In the genomic region with DNA sequence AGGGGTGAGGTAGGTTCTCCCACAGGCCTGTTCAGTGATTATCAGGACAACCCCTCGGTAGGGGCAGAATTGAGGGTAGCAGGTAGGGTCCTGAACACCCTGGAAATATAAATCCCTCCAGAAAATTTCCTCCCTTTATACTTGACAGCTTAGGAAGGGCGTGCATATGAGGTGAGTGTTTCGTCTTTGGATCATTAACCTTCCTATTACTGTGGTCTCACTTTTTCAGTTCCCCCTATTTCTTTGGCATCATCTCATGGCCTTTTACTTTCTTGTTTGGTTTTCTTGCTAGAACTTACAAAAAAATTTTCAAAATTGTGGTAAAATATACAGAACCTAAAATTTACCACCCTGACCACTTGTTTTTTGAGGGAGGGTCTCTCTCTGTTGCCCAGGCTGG, we compare ENCODE assay signal across 22 cellular contexts. TPM values are rescaled to one million over a fixed set of nuclear protein-coding genes. Genes with fewer than 3 reads are reported as not detected.
DNase-seq lines count a peak whose midpoint lies in the region; ATAC-seq, FAIRE-seq and TF ChIP-seq lines count a peak whose summit lies in the region.
"Had no signal": no experiment of that assay in that cellular context is flagged by ENCODE, and none has a peak within 500 bp of the region (broad histone marks: within the 10 kb centered on the region; RNA-seq: fewer than 3 reads in every experiment).

No MANE protein-coding gene starts in this region.

- H3K27ac Mint-ChIP-seq in nephron, result peak overlapping the region in 2 of 3 experiments; percentile 43 to 68
- H3K27ac Mint-ChIP-seq: CD4-positive, alpha-beta T cell; HFFc6 had no signal

- no peaks in the 10 kb centered on the region for H3K36me3 Mint-ChIP-seq in nephron (ENCODE audit: low read depth)
- H3K36me3 Mint-ChIP-seq: CD8-positive, alpha-beta memory T cell had no signal

- H3K4me1 Mint-ChIP-seq in nephron, result peaks cover 6% of the 10 kb centered on the region
- H3K4me1 Mint-ChIP-seq: CD8-positive, alpha-beta memory T cell had no signal

- SMC1A ChIA-PET in GM12878 (lab: Charles Lee; ENCODE audit: uncharacterized antibody, unreplicated experiment), result interaction anchor here (0.7 to 14.0 kb wide), 3 partner anchors 141 to 1053 kb away, joined by 3 to 344 read pairs (median 3); no protein-coding TSS in a partner anchor

- H3K4me3 Mint-ChIP-seq in nephron, result no peak overlapping the region
- H3K4me3 Mint-ChIP-seq: CD4-positive, alpha-beta T cell; CD8-positive, alpha-beta memory T cell; HFFc6 had no signal

- H3K9me3 Mint-ChIP-seq in nephron, result no peaks in the 10 kb centered on the region
- H3K9me3 Mint-ChIP-seq: CD4-positive, alpha-beta T cell; CD8-positive, alpha-beta memory T cell; HFFc6 had no signal

- H3K4me1 ChIP-seq in BLaER1 (peaks cover 54% of the 10 kb centered on the region), GM12878 (ENCODE audit: control insufficient read depth, insufficient read depth, low read length) (no peaks in the 10 kb centered on the region)
- H3K4me1 ChIP-seq: BE2C had no signal

- TF ChIP-seq CTCF in GM12878 (IDR thresholded peaks at IDR 0.05 in 2 of 3, conservative IDR thresholded peaks at IDR 0.05 in 1 of 3; ENCODE audit: control insufficient read depth in 2 of 3, extremely low read depth in 1 of 3, insufficient read depth in 1 of 3, low read depth in 3 of 3, low read length in 3 of 3) (no peak), nephron (IDR thresholded peaks at IDR 0.05; ENCODE audit: unreplicated experiment in 3 of 3) (no peak)

- ATAC-seq in GM12878 (no peak), HG02623 (IDR thresholded peaks at IDR 0.05; ENCODE audit: unreplicated experiment) (no peak), HG02759 (IDR thresholded peaks at IDR 0.05; ENCODE audit: unreplicated experiment) (no peak)

- TF ChIP-seq POLR2A in GM12891 (IDR thresholded peaks at IDR 0.05; ENCODE audit: low read depth, low read length), result no peak
- no peak for TF ChIP-seq POLR2A in GM12878 (IDR thresholded peaks at IDR 0.05; ENCODE audit: low read depth, low read length)

- H3K27me3 ChIP-seq in BLaER1 (no peaks in the 10 kb centered on the region), GM12878 (replicated peaks in 1 of 2; ENCODE audit: control insufficient read depth in 2 of 2, insufficient read depth in 2 of 2, low read length in 1 of 2) (no peaks in the 10 kb centered on the region)
- H3K27me3 ChIP-seq: BE2C had no signal

- BruUV-seq in GM12878 (replicated peaks; lab: Mats Ljungman, UMichigan), result no TSS peak

- H3K79me2 ChIP-seq in GM12878 (ENCODE audit: control insufficient read depth, insufficient read depth, low read length), result no peaks in the 10 kb centered on the region

- H3K9me3 ChIP-seq in BLaER1, result no peaks in the 10 kb centered on the region
- no peaks in the 10 kb centered on the region for H3K9me3 ChIP-seq in GM12878 (replicated peaks; ENCODE audit: control insufficient read depth, insufficient read depth, low read length)
- H3K9me3 ChIP-seq: BE2C, HAP-1 had no signal

- H3K4me2 ChIP-seq in BLaER1 (peak overlapping the region; percentile 33; the same call in 1 of the 2 replicates), GM12878 (ENCODE audit: control insufficient read depth, insufficient read depth) (no peak overlapping the region)

- no peak for FAIRE-seq in GM12891 (lab: Jason Lieb, UNC)
- no peak for FAIRE-seq in GM12878 (lab: Jason Lieb, UNC)
- FAIRE-seq: D721Med, GM12892, H54 had no signal

- no peak overlapping the region for H3K9ac ChIP-seq in BLaER1
- H3K9ac ChIP-seq in GM12878 (ENCODE audit: control insufficient read depth, insufficient read depth, low read length), result no peak overlapping the region

- H3K4me3 ChIP-seq in BLaER1, result no peak overlapping the region
- H3K4me3 ChIP-seq in GM12878, result no peak overlapping the region
- H3K4me3 ChIP-seq: HAP-1 had no signal

- POLR2A ChIA-PET in GM12878 (lab: Charles Lee), result no interaction called here

- no peaks in the 10 kb centered on the region for H4K20me1 ChIP-seq in BLaER1
- no peaks in the 10 kb centered on the region for H4K20me1 ChIP-seq in GM12878 (ENCODE audit: control insufficient read depth, insufficient read depth)

- H2AFZ ChIP-seq in GM12878 (ENCODE audit: control insufficient read depth, low read depth, low read length), result no peak overlapping the region

- TF ChIP-seq RAD21 in GM12878 (IDR thresholded peaks at IDR 0.05; ENCODE audit: insufficient read depth, low read depth, low read length), result no peak

- WGBS in GM12878 (ENCODE audit: insufficient coverage, insufficient replicate concordance, low lambda C conversion rate, missing lambda C conversion rate), result 25% methylated on average over 3 of the region's 3 CpGs

- no peak for TF ChIP-seq EP300 in GM12878 (IDR thresholded peaks at IDR 0.05; ENCODE audit: borderline replicate concordance in 1 of 2, control insufficient read depth in 1 of 2, low read depth in 2 of 2, low read length in 2 of 2)

- DNase-seq in GM12891 (ENCODE audit: insufficient read length, low spot score), result no peak
- DNase-seq in GM12878 (ENCODE audit: low read depth, low spot score), result no peak
- no peak for DNase-seq in activated CD4-positive, alpha-beta T cell treated with anti-CD3 and anti-CD28 coated beads, Interleukin-2, amount 50 U/mL, for 1 hour
- DNase-seq in NCI-H345 (lab: John Stamatoyannopoulos, UW), result no peak
- DNase-seq: BE2C; CD4-positive, alpha-beta T cell; CD8-positive, alpha-beta memory T cell; DMS 273 treated with DMSO at 0.1 percent for 48 hours; DMS79; EL; GDM1; GOT3; HFFc6 had no signal

- H3K27ac ChIP-seq in BLaER1 (no peak overlapping the region), GM12878 (ENCODE audit: control insufficient read depth, insufficient read depth) (no peak overlapping the region)
- H3K27ac ChIP-seq: C4-2B had no signal

- CTCF ChIA-PET in GM12878 (lab: Yijun Ruan, JAX), result interaction anchor here (4.2 to 22.3 kb wide), 2 partner anchors 66 to 142 kb away, joined by 15 to 717 read pairs; no protein-coding TSS in a partner anchor

- no peaks in the 10 kb centered on the region for H3K27me3 Mint-ChIP-seq in nephron (ENCODE audit: low read depth)
- H3K27me3 Mint-ChIP-seq: CD4-positive, alpha-beta T cell had no signal

- RAD21 ChIA-PET in GM12878 (lab: Charles Lee; ENCODE audit: unreplicated experiment), result interaction anchor here (0.7 to 10.7 kb wide), 2 partner anchors 82 to 139 kb away, joined by 4 to 325 read pairs; no protein-coding TSS in a partner anchor

- in situ Hi-C loops in GM12878 (cut with MboI), result loop anchor here (5.0 kb wide), 1 partner anchor 139 kb away; no protein-coding TSS in a partner anchor

- no peaks in the 10 kb centered on the region for H3K36me3 ChIP-seq in BLaER1
- no peaks in the 10 kb centered on the region for H3K36me3 ChIP-seq in GM12878 (ENCODE audit: control insufficient read depth in 2 of 2, insufficient read depth in 2 of 2, low read length in 1 of 2)
- H3K36me3 ChIP-seq: BE2C, HAP-1 had no signal

- intact Hi-C loops in GM12878 (cut with micrococcal nuclease; ENCODE audit: unreplicated experiment), result loop anchor here (5.0 kb wide), 1 partner anchor 84 kb away; no protein-coding TSS in a partner anchor

TF ChIP-seq in GM12891, 5 proteins besides CTCF, POLR2A, EP300 and RAD21:
- TF ChIP-seq SPI1 (IDR thresholded peaks at IDR 0.05; ENCODE audit: low read depth, low read length) (peak; percentile 59), POU2F2 (IDR thresholded peaks at IDR 0.05; ENCODE audit: low read depth, low read length) (no peak), POLR2AphosphoS5 (IDR thresholded peaks at IDR 0.05; ENCODE audit: low read depth, low read length) (no peak)

TF ChIP-seq in GM12878, 131 proteins besides CTCF, POLR2A, EP300 and RAD21 (continues in another document):
- TF ChIP-seq IKZF1 (conservative IDR thresholded peaks at IDR 0.05) (0 out of 2 replicates have a peak, but pooled peaks have one; percentile 18), RUNX3 (IDR thresholded peaks at IDR 0.05; ENCODE audit: low read length) (0 out of 2 replicates have a peak, but pooled peaks have one; percentile 21)
- TF ChIP-seq, protein P1, sequence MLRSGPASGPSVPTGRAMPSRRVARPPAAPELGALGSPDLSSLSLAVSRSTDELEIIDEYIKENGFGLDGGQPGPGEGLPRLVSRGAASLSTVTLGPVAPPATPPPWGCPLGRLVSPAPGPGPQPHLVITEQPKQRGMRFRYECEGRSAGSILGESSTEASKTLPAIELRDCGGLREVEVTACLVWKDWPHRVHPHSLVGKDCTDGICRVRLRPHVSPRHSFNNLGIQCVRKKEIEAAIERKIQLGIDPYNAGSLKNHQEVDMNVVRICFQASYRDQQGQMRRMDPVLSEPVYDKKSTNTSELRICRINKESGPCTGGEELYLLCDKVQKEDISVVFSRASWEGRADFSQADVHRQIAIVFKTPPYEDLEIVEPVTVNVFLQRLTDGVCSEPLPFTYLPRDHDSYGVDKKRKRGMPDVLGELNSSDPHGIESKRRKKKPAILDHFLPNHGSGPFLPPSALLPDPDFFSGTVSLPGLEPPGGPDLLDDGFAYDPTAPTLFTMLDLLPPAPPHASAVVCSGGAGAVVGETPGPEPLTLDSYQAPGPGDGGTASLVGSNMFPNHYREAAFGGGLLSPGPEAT (IDR thresholded peaks at IDR 0.05; ENCODE audit: low read depth), result no peak

RNA-seq across cellular contexts. Expression of gene EPB41L1, which starts 18.7 kb away (rescaled TPM):
- 0.32 TPM for polyA plus RNA-seq in GM12891 (2012; ENCODE audit: low read depth, missing spikeins)
- 0.95 and 2.5 TPM in 2 replicates for total RNA-seq in GM12878 (2013; cell fraction: nucleolus; rRNA removed)
- total RNA-seq in GM12878 (2014; rRNA removed) (0.11 and 0.82 TPM in 2 replicates), GM12878 (2014; rRNA removed; fragmentation: Illumina TruSeq; extraction: Trizol) (0.28 and 0.36 TPM in 2 replicates), GM12878 (2021) (0.36 and 0.40 TPM in 2 replicates)
- polyA plus RNA-seq in GM12878 (2011; ENCODE audit: low read depth), result 0.25 TPM
- polyA plus RNA-seq in GM12878 (2011; rRNA removed) (1.8 and 3.2 TPM in 2 replicates), GM12878 (2014; fragmentation: Illumina TruSeq; extraction: Trizol) (0.40 and 0.41 TPM in 2 replicates), GM12878 (2014; fragmentation: Nextera tagmentation; extraction: Ambion mirVana) (under 1 TPM; 0.08 to 0.16 TPM), GM12878 (2014; rRNA removed) (0.45 and 0.56 TPM in 2 replicates), GM12878 (2016; fragmentation: Nextera tagmentation; extraction: Ambion mirVana) (under 1 TPM; 0.24 to 0.27 TPM)
- 2.9 and 3.2 TPM in 2 replicates for polyA plus RNA-seq in GM12878 (2011; cell fraction: cytosol; rRNA removed)
- 2.8 and 2.9 TPM in 2 replicates for polyA plus RNA-seq in GM12878 (2011; cell fraction: nucleus; rRNA removed)
- 0.22 and 0.44 TPM in 2 replicates for polyA plus RNA-seq in GM12878 (2012)
- polyA minus RNA-seq in GM12878 (2011; rRNA and poly(A)+ RNA removed), result 2.0 and 4.0 TPM in 2 replicates
- 1.5 and 1.7 TPM in 2 replicates for polyA minus RNA-seq in GM12878 (2011; cell fraction: cytosol; rRNA and poly(A)+ RNA removed)
- polyA minus RNA-seq in GM12878 (2011; cell fraction: nucleus; rRNA and poly(A)+ RNA removed), result 0.73 and 1.1 TPM in 2 replicates
- polyA plus RNA-seq: CD8-positive, alpha-beta memory T cell had no signal
